Comparison of ENCODE assay signal across 35 cellular contexts in the genomic region with DNA sequence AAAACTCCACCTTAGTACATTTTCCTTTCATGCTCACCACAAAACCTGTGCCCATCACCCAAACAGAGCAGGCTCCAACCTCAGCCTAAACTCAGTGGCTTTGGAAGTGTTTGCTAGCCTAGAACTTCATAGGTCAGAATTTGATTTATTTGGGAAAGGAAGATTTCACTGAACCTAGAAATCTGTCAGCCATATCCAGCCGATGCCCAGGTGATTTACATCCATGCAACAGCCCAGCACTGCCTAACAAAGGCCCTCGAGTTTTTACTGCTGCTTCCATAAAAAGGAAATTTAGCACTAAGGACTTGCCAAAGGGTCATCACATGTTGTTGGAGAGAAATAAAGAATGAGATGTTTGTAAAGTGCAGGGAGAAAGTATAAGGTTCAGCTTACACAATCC.
"Had no signal": no experiment of that assay in that cellular context is flagged by ENCODE, and none has a peak within 500 bp of the region (broad histone marks: within the 10 kb centered on the region; RNA-seq: fewer than 3 reads in every experiment).

No MANE protein-coding gene starts in this region.

- H3K36me3 ChIP-seq: MG63 had no signal

- H3K27me3 ChIP-seq: MG63 had no signal

- H3K4me3 ChIP-seq: MG63 had no signal

- H3K27ac ChIP-seq: KMS-11 had no signal

- H3K9me3 ChIP-seq: MG63 had no signal

- DNase-seq: Karpas-422, Kasumi-1, MG63, MM.1S, MV-4-11, NCI-H1048, NCI-H1092, NCI-H1092 treated with DMSO at 0.1 percent for 48 hours, NCI-H1105 treated with DMSO at 0.1 percent for 48 hours, NCI-H1417, NCI-H1417 treated with DMSO at 0.1 percent for 48 hours, NCI-H1436, NCI-H1436 treated with DMSO at 0.1 percent for 48 hours, NCI-H146, NCI-H1694, NCI-H1694 treated with DMSO at 0.1 percent for 48 hours, NCI-H187, NCI-H187 treated with DMSO at 0.1 percent for 48 hours, NCI-H1930, NCI-H2029, NCI-H2029 treated with DMSO at 0.1 percent for 48 hours, NCI-H2081, NCI-H2081 treated with DMSO at 0.1 percent for 48 hours, NCI-H2107, NCI-H2171, NCI-H2171 treated with DMSO at 0.1 percent for 48 hours, NCI-H2227 treated with DMSO at 0.1 percent for 48 hours, NCI-H226, NCI-H345, NCI-H446, NCI-H446 treated with DMSO at 0.1 percent for 48 hours, NCI-H510A, NCI-H510A treated with DMSO at 0.1 percent for 48 hours, NCI-H524 had no signal
